Comparison of ENCODE assay signal across 8 cellular contexts in the genomic region with DNA sequence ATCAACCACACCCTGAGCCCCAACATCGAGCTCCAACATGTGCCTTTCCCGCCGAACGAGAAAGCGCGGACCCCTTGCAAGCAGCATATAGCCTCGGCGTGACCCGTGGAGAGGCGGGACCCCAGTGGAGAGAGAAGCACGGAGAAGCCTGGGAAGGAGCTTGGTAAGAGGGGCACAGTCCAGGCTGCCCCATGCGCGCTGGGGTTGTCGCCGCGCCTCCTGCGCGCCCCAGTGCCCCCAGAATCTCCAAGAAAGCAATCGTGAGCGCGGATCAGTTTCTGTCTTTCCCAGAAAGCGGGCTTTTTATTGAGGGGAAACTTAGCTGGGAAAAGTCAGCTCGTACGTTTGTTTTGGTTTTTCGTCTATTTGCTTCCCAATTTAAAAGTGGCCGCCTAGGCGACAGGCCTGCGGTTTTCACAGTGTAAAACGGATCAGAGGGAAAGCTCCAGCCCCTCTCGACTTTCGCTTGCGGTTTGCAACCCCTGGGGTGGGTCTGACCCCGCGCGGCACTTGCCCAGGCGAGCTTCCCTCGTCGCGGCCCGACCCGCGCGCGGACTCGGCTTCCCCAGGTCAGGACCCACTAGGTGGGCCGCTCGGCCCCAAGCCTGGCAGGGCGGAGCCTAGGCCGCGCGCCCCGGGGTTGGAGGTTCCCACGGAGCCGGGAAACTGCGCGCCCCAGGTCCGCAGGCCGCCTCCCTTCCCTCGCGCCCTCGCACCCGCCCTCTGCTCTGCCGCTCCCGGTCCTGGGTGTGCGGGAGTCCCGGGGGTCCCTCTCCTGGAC. TPM values are rescaled to one million over a fixed set of nuclear protein-coding genes. Genes with fewer than 3 reads are reported as not detected.
DNase-seq lines count a peak whose midpoint lies in the region; ATAC-seq and TF ChIP-seq lines count a peak whose summit lies in the region.

No MANE protein-coding gene starts in this region.

- DNase-seq in AG04450 (ENCODE audit: low read depth, low spot score) (no peak), GM20000 (ENCODE audit: low spot score) (peak; percentile 58), Right ventricle myocardium superior (peak; percentile 57), DMS153 treated with DMSO at 0.1 percent for 48 hours (lab: John Stamatoyannopoulos, UW; ENCODE audit: unreplicated experiment) (no peak), NCI-H1694 (lab: John Stamatoyannopoulos, UW) (no peak)
- peak; percentile 35 to 48 for DNase-seq in activated T-cell treated with anti-CD3 and anti-CD28 coated beads, Interleukin-2, amount 50 U/mL, for 48 hours

- H3K4me2 ChIP-seq in parathyroid adenoma (ENCODE audit: low read length) = peak overlapping the region; percentile 87

- CTCF ChIA-PET in AG04450 (lab: Charles Lee) = interaction anchor here (0.6 to 3.3 kb wide), 5 partner anchors 96 to 253 kb away, joined by 3 to 32 read pairs (median 4); no protein-coding TSS in a partner anchor

- no peaks in the 10 kb centered on the region for H3K79me2 ChIP-seq in parathyroid adenoma

- 0 out of 2 replicates have a peak, but pooled peaks have one; percentile 24 for TF ChIP-seq CTCF in AG04450 (IDR thresholded peaks at IDR 0.05; ENCODE audit: low read depth, low read length)
- TF ChIP-seq CTCF in GM20000 (IDR thresholded peaks at IDR 0.05; ENCODE audit: extremely low read depth, missing control alignments) = no peak
- peak; percentile 23 for TF ChIP-seq CTCF in parathyroid adenoma (IDR thresholded peaks at IDR 0.05)

- peak overlapping the region; percentile 89 for H2AFZ ChIP-seq in parathyroid adenoma

- H3K27ac ChIP-seq in AG04450 (ENCODE audit: low read depth, low read length) (no peak overlapping the region), parathyroid adenoma (peak overlapping the region; percentile 87)

- no peaks in the 10 kb centered on the region for H3K36me3 ChIP-seq in parathyroid adenoma (ENCODE audit: control insufficient read depth, insufficient read depth, low read length)

- intact Hi-C loops in Right ventricle myocardium superior (cut with DNase I) = loop anchor here (2.0 to 5.0 kb wide), 2 partner anchors 216 to 238 kb away; no protein-coding TSS in a partner anchor

- H3K9me3 ChIP-seq in AG04450 (ENCODE audit: control insufficient read depth, insufficient read depth, low read length) (peaks cover 7% of the 10 kb centered on the region; the same call in 1 of the 2 replicates), parathyroid adenoma (ENCODE audit: control insufficient read depth, low read length) (no peaks in the 10 kb centered on the region)

- H3K4me1 ChIP-seq in parathyroid adenoma = no peaks in the 10 kb centered on the region

- peak overlapping the region; percentile 85 for H3K4me3 ChIP-seq in AG04450 (ENCODE audit: low read depth, low read length)
- H3K4me3 ChIP-seq in parathyroid adenoma (ENCODE audit: low read depth, low read length) = peak overlapping the region; percentile 90

- H3K27me3 ChIP-seq in AG04450 (ENCODE audit: control insufficient read depth, insufficient read depth, low read length) (no peaks in the 10 kb centered on the region), parathyroid adenoma (ENCODE audit: control insufficient read depth, insufficient read depth, low read length) (no peaks in the 10 kb centered on the region)

- peak overlapping the region; percentile 47 for H3K9ac ChIP-seq in parathyroid adenoma

- POLR2A ChIA-PET in AG04450 (lab: Yijun Ruan, JAX) = no interaction called here

- ATAC-seq in Right ventricle myocardium superior (ENCODE audit: poor library complexity) (peak; percentile 47), HG03342 (IDR thresholded peaks at IDR 0.05; ENCODE audit: unreplicated experiment) (no peak)

RNA-seq across cellular contexts. Expression of gene SKIDA1, which starts 31.1 kb away (rescaled TPM):
- polyA plus RNA-seq in AG04450 (2011; rRNA removed) = 0.62 and 0.63 TPM in 2 replicates
- 0.83 and 0.87 TPM in 2 replicates for polyA minus RNA-seq in AG04450 (2011; rRNA and poly(A)+ RNA removed)
- total RNA-seq in Right ventricle myocardium superior = 3.3 TPM

RNA-seq across cellular contexts. Expression of gene MLLT10, which starts 39.6 kb away (rescaled TPM):
- polyA plus RNA-seq in AG04450 (2011; rRNA removed) = 35.3 and 41.0 TPM in 2 replicates
- 60.7 and 83.6 TPM in 2 replicates for polyA minus RNA-seq in AG04450 (2011; rRNA and poly(A)+ RNA removed)
- 22.9 TPM for total RNA-seq in Right ventricle myocardium superior

Comparison
In these comparisons a context has a peak if more than half of its experiments do, and no peak if none do; other contexts are left out.
1. DNase-seq: peak in GM20000 (single experiment), activated T-cell treated with anti-CD3 and anti-CD28 coated beads, Interleukin-2, amount 50 U/mL, for 48 hours (2 of 2) and Right ventricle myocardium superior (single experiment); none in AG04450 (single experiment), DMS153 treated with DMSO at 0.1 percent for 48 hours (single experiment) and NCI-H1694 (single experiment).